36 cellular contexts compared by ENCODE assay signal in genomic region chr10:104151737-104152136, GRCh38. TPM values are rescaled to one million over a fixed set of nuclear protein-coding genes. Genes with fewer than 3 reads are reported as not detected.
DNase-seq lines count a peak whose midpoint lies in the region; ATAC-seq, FAIRE-seq and TF ChIP-seq lines count a peak whose summit lies in the region.
"Had no signal": no experiment of that assay in that cellular context is flagged by ENCODE, and none has a peak within 500 bp of the region (broad histone marks: within the 10 kb centered on the region; RNA-seq: fewer than 3 reads in every experiment).

No MANE protein-coding gene starts in this region.

- DNase-seq in DMS 273 (lab: John Stamatoyannopoulos, UW; ENCODE audit: unreplicated experiment) (peak; percentile 1), DMS 273 treated with DMSO at 0.1 percent for 48 hours (lab: John Stamatoyannopoulos, UW) (no peak), HepG2 (ENCODE audit: low spot score) (no peak), right lobe of liver (no peak), K562 (ENCODE audit: extremely low read depth in 1 of 4, low spot score in 3 of 4) (no peak), endodermal cell (no peak), HT-29 (ENCODE audit: low spot score) (no peak)
- DNase-seq: 8988T; ACHN; AML-193; BE2C; C1 segment of cervical spinal cord; Caco-2; Calu3; CD4-positive, alpha-beta memory T cell; CD4-positive, alpha-beta T cell; CD4-positive, CD25-positive, alpha-beta regulatory T cell; CD8-positive, alpha-beta memory T cell; CD8-positive, alpha-beta T cell; COR-L47; DMS153; DMS53; DMS79; DMS79 treated with DMSO at 0.1 percent for 48 hours; DND-41; EL had no signal

- TF ChIP-seq POLR2A in HepG2 (IDR thresholded peaks at IDR 0.05; ENCODE audit: insufficient read depth in 1 of 2, low read depth in 2 of 2, low read length in 2 of 2) (no peak), right lobe of liver (IDR thresholded peaks at IDR 0.05) (no peak), K562 (conservative IDR thresholded peaks at IDR 0.05) (no peak)

- H3K27me3 ChIP-seq in HepG2 (ENCODE audit: control insufficient read depth in 1 of 2, insufficient read depth in 2 of 2, low read length in 2 of 2) (peaks cover 2 to 3% of the 10 kb centered on the region in 2 experiments; a peak in 2 of 5 replicates), right lobe of liver (no peaks in the 10 kb centered on the region), K562 (ENCODE audit: control insufficient read depth in 2 of 2, insufficient read depth in 2 of 2, low read length in 2 of 2) (peaks cover 2 to 6% of the 10 kb centered on the region in 2 experiments; a peak in 2 of 5 replicates), endodermal cell (ENCODE audit: control insufficient read depth, insufficient read depth, low read length, poor library complexity, severe bottlenecking) (no peaks in the 10 kb centered on the region)
- H3K27me3 ChIP-seq: BLaER1; BLaER1 treated with 17β-estradiol and CSF1 and Interleukin-3, amounts not matched to agents 10 nM and 100 nM had no signal

- H3K9me3 Mint-ChIP-seq in endodermal cell, result peaks cover 44% of the 10 kb centered on the region

- H3K27ac ChIP-seq in HepG2 (ENCODE audit: extremely low read length, insufficient read depth, low read length), result no peak overlapping the region
- no peak overlapping the region for H3K27ac ChIP-seq in right lobe of liver
- no peak overlapping the region for H3K27ac ChIP-seq in K562 (ENCODE audit: extremely low read depth, low read depth, low read length)
- no peak overlapping the region for H3K27ac ChIP-seq in endodermal cell (ENCODE audit: low read depth, low read length)
- H3K27ac ChIP-seq: 22Rv1; A549; BLaER1; BLaER1 treated with 17β-estradiol and CSF1 and Interleukin-3, amounts not matched to agents 10 nM and 100 nM; C4-2B had no signal

- H3K9ac ChIP-seq in HepG2 (ENCODE audit: insufficient read depth, low read depth, low read length) (no peak overlapping the region), K562 (ENCODE audit: insufficient read depth in 1 of 2, low read depth in 2 of 2, low read length in 2 of 2) (no peak overlapping the region), endodermal cell (ENCODE audit: extremely low read depth, low read length, poor library complexity, severe bottlenecking) (no peak overlapping the region)
- H3K9ac ChIP-seq: BLaER1; BLaER1 treated with 17β-estradiol and CSF1 and Interleukin-3, amounts not matched to agents 10 nM and 100 nM had no signal

- H3K27ac Mint-ChIP-seq in endodermal cell, result no peak overlapping the region
- H3K27ac Mint-ChIP-seq: B cell; CD14-positive monocyte; CD4-positive, alpha-beta memory T cell; CD4-positive, alpha-beta T cell; CD4-positive, CD25-positive, alpha-beta regulatory T cell; CD8-positive, alpha-beta memory T cell; CD8-positive, alpha-beta T cell had no signal

- H3K36me3 Mint-ChIP-seq in endodermal cell (ENCODE audit: low read depth), result peaks cover 13% of the 10 kb centered on the region
- H3K36me3 Mint-ChIP-seq: CD14-positive monocyte had no signal

- H3K9me1 ChIP-seq in K562 (ENCODE audit: control insufficient read depth, insufficient read depth, low read length), result no peaks in the 10 kb centered on the region

- H3K4me3 Mint-ChIP-seq in endodermal cell, result no peak overlapping the region
- H3K4me3 Mint-ChIP-seq: B cell; CD14-positive monocyte; CD4-positive, alpha-beta T cell; CD4-positive, CD25-positive, alpha-beta regulatory T cell; CD8-positive, alpha-beta memory T cell; CD8-positive, alpha-beta T cell had no signal

- BruUV-seq in HepG2 (replicated peaks; lab: Mats Ljungman, UMichigan) (no TSS peak), K562 (replicated peaks; lab: Mats Ljungman, UMichigan) (no TSS peak)

- ATAC-seq in HepG2 (no peak), right lobe of liver (no peak), K562 (no peak), GM19328 (IDR thresholded peaks at IDR 0.05; ENCODE audit: unreplicated experiment) (no peak)
- ATAC-seq: A549; CD8-positive, alpha-beta T cell had no signal

- H3K4me3 ChIP-seq in HepG2 (replicated peaks in 1 of 3; ENCODE audit: insufficient read depth in 1 of 3, low read depth in 2 of 3, low read length in 3 of 3) (no peak overlapping the region), right lobe of liver (no peak overlapping the region), K562 (no peak overlapping the region), endodermal cell (ENCODE audit: low read length) (peak overlapping the region; percentile 63)
- H3K4me3 ChIP-seq: A549; BLaER1; BLaER1 treated with 17β-estradiol and CSF1 and Interleukin-3, amounts not matched to agents 10 nM and 100 nM had no signal

- H2AFZ ChIP-seq in HepG2 (ENCODE audit: low read length), result no peak overlapping the region
- no peak overlapping the region for H2AFZ ChIP-seq in K562 (ENCODE audit: low read depth, low read length)

- TF ChIP-seq RAD21 in HepG2 (CRISPR knock-in tag; IDR thresholded peaks at IDR 0.05), result no peak
- no peak for TF ChIP-seq RAD21 in K562 (CRISPR knock-in tag; conservative IDR thresholded peaks at IDR 0.05 in 1 of 2, IDR thresholded peaks at IDR 0.05 in 1 of 2)

- intact Hi-C loops in HepG2 (cut with micrococcal nuclease; ENCODE audit: unreplicated experiment) (no loop called here), right lobe of liver (cut with DNase I) (no loop called here), K562 (cut with micrococcal nuclease) (no loop called here)

- CTCF ChIA-PET in HepG2 (lab: Yijun Ruan, JAX; ENCODE audit: low intra/inter-chr PET ratio, low total read pairs), result no interaction called here
- CTCF ChIA-PET in K562 (lab: Yijun Ruan, JAX; ENCODE audit: low intra/inter-chr PET ratio), result no interaction called here

- H3K4me1 ChIP-seq in HepG2 (ENCODE audit: insufficient read depth, low read length) (no peaks in the 10 kb centered on the region), right lobe of liver (no peaks in the 10 kb centered on the region), K562 (replicated peaks in 1 of 2; ENCODE audit: control insufficient read depth in 2 of 2, insufficient read depth in 2 of 2, low read length in 2 of 2) (no peaks in the 10 kb centered on the region), endodermal cell (ENCODE audit: control insufficient read depth, insufficient read depth, low read length) (peaks cover 13% of the 10 kb centered on the region)
- H3K4me1 ChIP-seq: A549; BE2C; BLaER1; BLaER1 treated with 17β-estradiol and CSF1 and Interleukin-3, amounts not matched to agents 10 nM and 100 nM; Caco-2 had no signal

- TF ChIP-seq CTCF in HepG2 (CRISPR knock-in tag; IDR thresholded peaks at IDR 0.05), result no peak
- no peak for TF ChIP-seq CTCF in right lobe of liver (IDR thresholded peaks at IDR 0.05)
- TF ChIP-seq CTCF in K562 (IDR thresholded peaks at IDR 0.05 in 2 of 3, conservative IDR thresholded peaks at IDR 0.05 in 1 of 3; ENCODE audit: insufficient read depth in 2 of 3, low read depth in 1 of 3, low read length in 3 of 3), result no peak
- no peak for TF ChIP-seq CTCF in endodermal cell (conservative IDR thresholded peaks at IDR 0.05)

- peaks cover 34% of the 10 kb centered on the region for H3K4me1 Mint-ChIP-seq in endodermal cell
- H3K4me1 Mint-ChIP-seq: B cell; CD14-positive monocyte; CD4-positive, alpha-beta memory T cell; CD4-positive, CD25-positive, alpha-beta regulatory T cell; CD8-positive, alpha-beta memory T cell had no signal

- H3K4me2 ChIP-seq in HepG2 (ENCODE audit: low read depth, low read length), result no peak overlapping the region
- no peak overlapping the region for H3K4me2 ChIP-seq in K562 (ENCODE audit: insufficient read depth, low read length)
- H3K4me2 ChIP-seq: A549; BLaER1; BLaER1 treated with 17β-estradiol and CSF1 and Interleukin-3, amounts not matched to agents 10 nM and 100 nM had no signal

- no peak for FAIRE-seq in HepG2 (lab: Jason Lieb, UNC)
- FAIRE-seq in K562 (lab: Jason Lieb, UNC), result no peak
- FAIRE-seq: A204.1, A549, D721Med had no signal

- in situ Hi-C loops in HepG2 (cut with HindIII; ENCODE audit: extremely low pct_ligation_motif_present, low pct_unique_long_range_greater_than_20kb), result no loop called here
- in situ Hi-C loops in K562 (cut with MboI), result no loop called here

- TF ChIP-seq EP300 in HepG2 (IDR thresholded peaks at IDR 0.05; ENCODE audit: low read depth in 2 of 2, low read length in 2 of 2) (no peak), HepG2 (CRISPR knock-in tag; IDR thresholded peaks at IDR 0.05; ENCODE audit: borderline replicate concordance) (no peak), K562 (IDR thresholded peaks at IDR 0.05; ENCODE audit: low read length) (no peak)

- no peaks in the 10 kb centered on the region for H3K79me2 ChIP-seq in HepG2 (ENCODE audit: insufficient read depth, low read length)
- H3K79me2 ChIP-seq in K562 (ENCODE audit: control insufficient read depth, insufficient read depth, low read length), result no peaks in the 10 kb centered on the region

- POLR2A ChIA-PET in HepG2 (lab: Yijun Ruan, JAX), result no interaction called here
- POLR2A ChIA-PET in K562 (lab: Yijun Ruan, JAX), result no interaction called here

- H4K20me1 ChIP-seq in HepG2 (ENCODE audit: insufficient read depth, low read length) (no peaks in the 10 kb centered on the region), K562 (replicated peaks; ENCODE audit: control insufficient read depth, insufficient read depth, low read length) (no peaks in the 10 kb centered on the region)
- H4K20me1 ChIP-seq: BLaER1; BLaER1 treated with 17β-estradiol and CSF1 and Interleukin-3, amounts not matched to agents 10 nM and 100 nM had no signal

- no peaks in the 10 kb centered on the region for H3K36me3 ChIP-seq in HepG2 (replicated peaks in 1 of 2; ENCODE audit: control insufficient read depth in 1 of 2, insufficient read depth in 2 of 2, low read length in 2 of 2)
- no peaks in the 10 kb centered on the region for H3K36me3 ChIP-seq in right lobe of liver
- no peaks in the 10 kb centered on the region for H3K36me3 ChIP-seq in K562 (ENCODE audit: control insufficient read depth, insufficient read depth, low read length)
- H3K36me3 ChIP-seq in endodermal cell (ENCODE audit: control insufficient read depth, insufficient read depth, low read length), result no peaks in the 10 kb centered on the region
- H3K36me3 ChIP-seq: BE2C, BLaER1 had no signal

- peaks cover 17% of the 10 kb centered on the region for H3K9me3 ChIP-seq in HepG2 (ENCODE audit: low read length)
- peaks cover 0 to 4% (median 0%) of the 10 kb centered on the region in 4 donors for H3K9me3 ChIP-seq in right lobe of liver
- H3K9me3 ChIP-seq in K562 (replicated peaks; ENCODE audit: control insufficient read depth, insufficient read depth, low read depth, low read length), result no peaks in the 10 kb centered on the region
- H3K9me3 ChIP-seq in endodermal cell (ENCODE audit: control insufficient read depth, low read length), result peaks cover 39% of the 10 kb centered on the region
- H3K9me3 ChIP-seq: BE2C had no signal

- no peaks in the 10 kb centered on the region for H3K27me3 Mint-ChIP-seq in endodermal cell (ENCODE audit: insufficient read depth)

RNA-seq across cellular contexts. Expression of gene SFR1, which starts 29.8 kb away (rescaled TPM):
- 6.1 and 6.9 TPM in 2 replicates for total RNA-seq in HepG2 (2016; rRNA removed; fragmentation: Illumina TruSeq; extraction: Trizol)
- 4.1 and 4.3 TPM in 2 replicates for total RNA-seq in HepG2 (2016; cell fraction: cytosol; rRNA removed; fragmentation: Illumina TruSeq; extraction: Trizol; ENCODE audit: low read depth)
- total RNA-seq in HepG2 (2016; cell fraction: insoluble cytoplasmic fraction; rRNA removed; fragmentation: Illumina TruSeq; extraction: Trizol), result 7.2 and 7.6 TPM in 2 replicates
- 4.9 and 7.0 TPM in 2 replicates for total RNA-seq in HepG2 (2016; cell fraction: membrane; rRNA removed; fragmentation: Illumina TruSeq; extraction: Trizol)
- total RNA-seq in HepG2 (2016; cell fraction: nucleus; rRNA removed; fragmentation: Illumina TruSeq; extraction: Trizol), result 5.2 and 7.4 TPM in 2 replicates
- polyA plus RNA-seq in HepG2 (2011; rRNA removed), result 1.6 and 2.2 TPM in 2 replicates
- 1.4 and 1.5 TPM in 2 replicates for polyA plus RNA-seq in HepG2 (2011; cell fraction: cytosol; rRNA removed)
- polyA plus RNA-seq in HepG2 (2011; cell fraction: nucleus; rRNA removed), result 0.43 and 1.2 TPM in 2 replicates
- 2.3 and 3.8 TPM in 2 replicates for polyA plus RNA-seq in HepG2 (2012)
- polyA plus RNA-seq in HepG2 (2016; cell fraction: cytosol; fragmentation: Illumina TruSeq; extraction: Trizol; ENCODE audit: low read depth), result 1.7 and 2.1 TPM in 2 replicates
- polyA plus RNA-seq in HepG2 (2016; cell fraction: insoluble cytoplasmic fraction; fragmentation: Illumina TruSeq; extraction: Trizol; ENCODE audit: low read depth), result 9.5 TPM in 2 replicates
- polyA plus RNA-seq in HepG2 (2016; cell fraction: membrane; fragmentation: Illumina TruSeq; extraction: Trizol; ENCODE audit: low read depth), result 3.4 and 4.3 TPM in 2 replicates
- 6.6 and 10.8 TPM in 2 replicates for polyA plus RNA-seq in HepG2 (2016; cell fraction: nucleus; fragmentation: Illumina TruSeq; extraction: Trizol; ENCODE audit: insufficient read depth, low read depth)
- 2.4 TPM in 1 of 2 replicates, not detected in the other for polyA minus RNA-seq in HepG2 (2011; rRNA and poly(A)+ RNA removed; ENCODE audit: low replicate concordance)
- polyA minus RNA-seq in HepG2 (2011; cell fraction: cytosol; rRNA and poly(A)+ RNA removed), result 3.3 and 4.0 TPM in 2 replicates
- polyA minus RNA-seq in HepG2 (2011; cell fraction: nucleus; rRNA and poly(A)+ RNA removed), result 2.0 and 2.7 TPM in 2 replicates
- total RNA-seq in right lobe of liver, result 1 to 10 TPM; 1.2 to 3.5 (median 1.7) TPM
- total RNA-seq in K562 (2011; cell fraction: chromatin; rRNA removed; ENCODE audit: low replicate concordance), result 1.4 and 6.5 TPM in 2 replicates
- 1.7 and 2.2 TPM in 2 replicates for total RNA-seq in K562 (2011; cell fraction: nucleolus; rRNA removed)
- 3.8 and 5.6 TPM in 2 replicates for total RNA-seq in K562 (2011; cell fraction: nucleoplasm; rRNA removed)
- total RNA-seq in K562 (2014; rRNA removed), result 4.3 and 4.5 TPM in 2 replicates
- total RNA-seq in K562 (2014; rRNA removed; fragmentation: Illumina TruSeq; extraction: Trizol), result 11.2 and 12.7 TPM in 2 replicates
- total RNA-seq in K562 (2015; rRNA removed; fragmentation: Illumina TruSeq; extraction: Trizol), result 8.1 and 9.1 TPM in 2 replicates
- total RNA-seq in K562 (2021), result 6.7 and 6.8 TPM in 2 replicates
- polyA plus RNA-seq in K562 (2011; rRNA removed), result 4.2 and 8.3 TPM in 2 replicates
- polyA plus RNA-seq in K562 (2011; cell fraction: cytosol; rRNA removed), result 2.3 and 3.7 TPM in 2 replicates
- polyA plus RNA-seq in K562 (2011; cell fraction: nucleus; rRNA removed), result 1.7 and 1.8 TPM in 2 replicates
- polyA plus RNA-seq in K562 (2012), result 5.9 and 8.7 TPM in 2 replicates
- polyA plus RNA-seq in K562 (2014; fragmentation: Illumina TruSeq; extraction: Trizol), result 7.8 and 10.3 TPM in 2 replicates
- polyA plus RNA-seq in K562 (2014; fragmentation: Nextera tagmentation; extraction: Ambion mirVana), result 10 to 100 TPM; 17.8 to 18.7 TPM
- 8.0 and 8.6 TPM in 2 replicates for polyA plus RNA-seq in K562 (2014; rRNA removed)
- polyA minus RNA-seq in K562 (2011; rRNA and poly(A)+ RNA removed), result 4.7 and 5.5 TPM in 2 replicates
- 3.8 and 5.4 TPM in 2 replicates for polyA minus RNA-seq in K562 (2011; cell fraction: cytosol; rRNA and poly(A)+ RNA removed)
- polyA minus RNA-seq in K562 (2011; cell fraction: nucleus; rRNA and poly(A)+ RNA removed), result 1.8 and 5.0 TPM in 2 replicates
- 10 to 100 TPM in 1 of 2 donors, 1 to 10 TPM in 1; 9.2 to 12.0 TPM for total RNA-seq in endodermal cell
- 14.5 TPM for polyA plus RNA-seq in endodermal cell (2013, experiment 1 of 2)
- 12.9 TPM for polyA plus RNA-seq in endodermal cell (2013, experiment 2 of 2)
- 3.2 and 4.1 TPM in 2 replicates for total RNA-seq in HT-29 (2014; rRNA removed; shearing (Covaris generic))
